15 cellular contexts compared by ENCODE assay signal in genomic region chr12:1552171-1552570, GRCh38. TPM values are rescaled to one million over a fixed set of nuclear protein-coding genes. Genes with fewer than 3 reads are reported as not detected.
DNase-seq lines count a peak whose midpoint lies in the region; ATAC-seq, FAIRE-seq and TF ChIP-seq lines count a peak whose summit lies in the region.
"Had no signal": no experiment of that assay in that cellular context is flagged by ENCODE, and none has a peak within 500 bp of the region (broad histone marks: within the 10 kb centered on the region; RNA-seq: fewer than 3 reads in every experiment).

No MANE protein-coding gene starts in this region.

- ATAC-seq in pancreas (no peak), body of pancreas (no peak)
- ATAC-seq: CD8-positive, alpha-beta T cell had no signal

- H3K9me3 ChIP-seq in neural progenitor cell (ENCODE audit: low read depth) (peaks cover 4% of the 10 kb centered on the region), pancreas (no peaks in the 10 kb centered on the region), body of pancreas (no peaks in the 10 kb centered on the region)
- H3K9me3 ChIP-seq: HAP-1 had no signal

- peak overlapping the region; percentile 85; the same call in 1 of the 2 replicates for H3K27ac ChIP-seq in KMS-11
- peak overlapping the region; percentile 77 for H3K27ac ChIP-seq in neural progenitor cell
- no peak overlapping the region for H3K27ac ChIP-seq in pancreas
- H3K27ac ChIP-seq in body of pancreas: no peak overlapping the region

- peaks cover 18% of the 10 kb centered on the region for H3F3A ChIP-seq in neural progenitor cell (ENCODE audit: low read depth)

- H3K4me1 ChIP-seq in KMS-11 (ENCODE audit: low read depth, poor library complexity, severe bottlenecking) (peaks cover 81% of the 10 kb centered on the region), neural progenitor cell (peaks cover 22% of the 10 kb centered on the region), pancreas (no peaks in the 10 kb centered on the region), body of pancreas (no peaks in the 10 kb centered on the region)
- H3K4me1 ChIP-seq: HAP-1 had no signal

- H3K4me2 ChIP-seq in KMS-11 (peak overlapping the region; percentile 95; the same call in 1 of the 2 replicates), neural progenitor cell (peak overlapping the region; percentile 60)

- H2AFZ ChIP-seq in KMS-11 (ENCODE audit: low read depth) (no peak overlapping the region), neural progenitor cell (replicated peaks) (no peak overlapping the region)

- H3K9ac ChIP-seq in KMS-11 (no peak overlapping the region), neural progenitor cell (no peak overlapping the region)

- H3K36me3 ChIP-seq in KMS-11 (ENCODE audit: insufficient read depth): peaks cover 11% of the 10 kb centered on the region; the same call in 1 of the 2 replicates
- no peaks in the 10 kb centered on the region for H3K36me3 ChIP-seq in neural progenitor cell
- H3K36me3 ChIP-seq in pancreas: no peaks in the 10 kb centered on the region
- H3K36me3 ChIP-seq in body of pancreas (replicated peaks in 1 of 2; ENCODE audit: insufficient read depth in 1 of 2, low read depth in 2 of 2): no peaks in the 10 kb centered on the region
- H3K36me3 ChIP-seq: HAP-1 had no signal

- H3K27ac Mint-ChIP-seq in chondrocyte (ENCODE audit: unreplicated experiment): peak overlapping the region; percentile 18
- no peak overlapping the region for H3K27ac Mint-ChIP-seq in neural progenitor cell
- H3K27ac Mint-ChIP-seq: CD8-positive, alpha-beta T cell had no signal

- H3K36me3 Mint-ChIP-seq in chondrocyte (ENCODE audit: low read depth): peaks cover 1% of the 10 kb centered on the region
- H3K36me3 Mint-ChIP-seq in neural progenitor cell: peaks cover 26% of the 10 kb centered on the region
- H3K36me3 Mint-ChIP-seq: CD8-positive, alpha-beta T cell had no signal

- H3K9me3 Mint-ChIP-seq in chondrocyte (ENCODE audit: low read depth) (peaks cover 3% of the 10 kb centered on the region), neural progenitor cell (peaks cover 42% of the 10 kb centered on the region)
- H3K9me3 Mint-ChIP-seq: CD8-positive, alpha-beta T cell had no signal

- 94 to 95% methylated on average over 1 to 2 of the region's 2 CpGs for WGBS in pancreas, 2 donors
- WGBS in body of pancreas, 2 donors: 97 to 98% methylated on average over 2 of the region's 2 CpGs

- H3K27me3 Mint-ChIP-seq in chondrocyte (ENCODE audit: low read depth): no peaks in the 10 kb centered on the region
- H3K27me3 Mint-ChIP-seq in neural progenitor cell (ENCODE audit: insufficient read depth, low read depth): peaks cover 4% of the 10 kb centered on the region

- TF ChIP-seq CTCF in KMS-11 (conservative IDR thresholded peaks at IDR 0.05; ENCODE audit: low read depth, low read length): no peak
- TF ChIP-seq CTCF in chondrocyte (IDR thresholded peaks at IDR 0.05): no peak
- TF ChIP-seq CTCF in neural progenitor cell (IDR thresholded peaks at IDR 0.05): no peak
- TF ChIP-seq CTCF in pancreas (IDR thresholded peaks at IDR 0.05): no peak
- no peak for TF ChIP-seq CTCF in body of pancreas (IDR thresholded peaks at IDR 0.05)

- DNase-seq in EL: peak; percentile 59
- no peak for DNase-seq in chondrocyte (ENCODE audit: low spot score)
- DNase-seq in neural progenitor cell (ENCODE audit: low spot score): no peak
- DNase-seq in activated CD4-positive, alpha-beta T cell treated with anti-CD3 and anti-CD28 coated beads for 1 hour: no peak
- no peak for DNase-seq in pancreas
- DNase-seq in body of pancreas: no peak
- no peak for DNase-seq in activated T-cell treated with anti-CD3 and anti-CD28 coated beads, Interleukin-2, amount 50 U/mL, for 1 hour
- DNase-seq: CD8-positive, alpha-beta T cell; NCI-H1092 treated with DMSO at 0.1 percent for 48 hours; NCI-H1694 treated with DMSO at 0.1 percent for 48 hours; NCI-H69; NK-92 treated with Interleukin-12 subunit alpha and Interleukin-12 subunit beta, amount 100 ng/mL, for 24 hours had no signal

- H3K79me2 ChIP-seq in KMS-11 (ENCODE audit: insufficient read depth, low read depth): peaks cover 97% of the 10 kb centered on the region
- peaks cover 97% of the 10 kb centered on the region for H3K79me2 ChIP-seq in neural progenitor cell (ENCODE audit: low read depth)

- H3K4me3 Mint-ChIP-seq in chondrocyte (ENCODE audit: unreplicated experiment) (no peak overlapping the region), neural progenitor cell (no peak overlapping the region)
- H3K4me3 Mint-ChIP-seq: CD8-positive, alpha-beta T cell had no signal

- intact Hi-C loops in pancreas (cut with DNase I): no loop called here
- intact Hi-C loops in body of pancreas (cut with DNase I): no loop called here

- H3K27me3 ChIP-seq in KMS-11 (ENCODE audit: insufficient read depth, low read depth) (no peaks in the 10 kb centered on the region), neural progenitor cell (no peaks in the 10 kb centered on the region), pancreas (no peaks in the 10 kb centered on the region), body of pancreas (no peaks in the 10 kb centered on the region)

- TF ChIP-seq POLR2A in body of pancreas (IDR thresholded peaks at IDR 0.05): no peak

- H3K4me3 ChIP-seq in KMS-11 (IDR thresholded peaks at IDR 0.05; ENCODE audit: insufficient read depth, low read depth, low read length) (no peak overlapping the region), neural progenitor cell (no peak overlapping the region), pancreas (no peak overlapping the region), body of pancreas (no peak overlapping the region)
- H3K4me3 ChIP-seq: HAP-1 had no signal

- H4K20me1 ChIP-seq in KMS-11 (ENCODE audit: insufficient read depth) (peaks cover 10% of the 10 kb centered on the region; the same call in 1 of the 2 replicates), neural progenitor cell (ENCODE audit: low read depth) (peaks cover 13% of the 10 kb centered on the region)

- peaks cover 51% of the 10 kb centered on the region for H3K4me1 Mint-ChIP-seq in chondrocyte (ENCODE audit: low read depth)
- H3K4me1 Mint-ChIP-seq in neural progenitor cell: peaks cover 14% of the 10 kb centered on the region

- FAIRE-seq in pancreas (lab: Jason Lieb, UNC): no peak
- FAIRE-seq: D721Med had no signal

RNA-seq across cellular contexts. Expression of gene FBXL14, which starts 42.2 kb away (rescaled TPM):
- 6.1 to 6.4 TPM (median 6.3 TPM) in 3 replicates for total RNA-seq in chondrocyte
- 27.3 and 64.6 TPM in 2 replicates for total RNA-seq in neural progenitor cell (ENCODE audit: low replicate concordance)
- 10 to 100 TPM in 3 of 6 donors, 1 to 10 TPM in 3; 8.1 to 14.2 (median 9.6) TPM for total RNA-seq in pancreas
- polyA plus RNA-seq in pancreas: 1 to 10 TPM; 3.2 to 5.0 TPM
- total RNA-seq in body of pancreas: 1 to 10 TPM; 4.6 to 9.9 TPM

Comparison
In these comparisons a context has a peak if more than half of its experiments do, and no peak if none do; other contexts are left out.
1. H3K27ac ChIP-seq: peak in KMS-11 (single experiment) and neural progenitor cell (single experiment); none in pancreas (0 of 4) and body of pancreas (0 of 4).